In genomic region chr3:48279926-48280325, GRCh38 we compare ENCODE assay signal across 26 cellular contexts. TPM values are rescaled to one million over a fixed set of nuclear protein-coding genes. Genes with fewer than 3 reads are reported as not detected.
"Had no signal": no experiment of that assay in that cellular context is flagged by ENCODE, and none has a peak within 500 bp of the region (broad histone marks: within the 10 kb centered on the region; RNA-seq: fewer than 3 reads in every experiment).

No MANE protein-coding gene starts in this region.

- H3K79me2 ChIP-seq: hepatocyte had no signal

- H3K4me3 ChIP-seq: coronary artery, gastroesophageal sphincter, hepatocyte, ovary, smooth muscle cell, suprapubic skin, thyroid gland had no signal

- H3K27ac Mint-ChIP-seq: endodermal cell, nephron progenitor cell, type B pancreatic cell had no signal

- ATAC-seq: left colon; right cardiac atrium; stimulated activated naive CD8-positive, alpha-beta T cell treated with anti-CD3 and anti-CD28 coated beads, Interleukin-15, Interleukin-2, amounts not matched to agents 100 U/mL and 50 U/mL, for 24 hours had no signal

- H2AFZ ChIP-seq: hepatocyte had no signal

- H3K4me3 Mint-ChIP-seq: endodermal cell, nephron progenitor cell, type B pancreatic cell had no signal

- DNase-seq: effector CD4-positive, alpha-beta T cell; endodermal cell; erythroblast; left colon; mesendoderm; naive B cell; nephron progenitor cell; ovary; right cardiac atrium; stimulated activated CD4-positive, alpha-beta T cell treated with anti-CD3 and anti-CD28 coated beads, Interleukin-2, amount 100 ng/mL, for 48 hours; stimulated activated naive CD8-positive, alpha-beta T cell treated with anti-CD3 and anti-CD28 coated beads, Interleukin-15, Interleukin-2, amounts not matched to agents 100 U/mL and 50 U/mL, for 24 hours; thyroid gland had no signal

- H3K27me3 Mint-ChIP-seq: naive B cell, type B pancreatic cell had no signal

- H3K4me2 ChIP-seq: hepatocyte, smooth muscle cell had no signal

- H3K36me3 Mint-ChIP-seq: type B pancreatic cell had no signal

- H3K36me3 ChIP-seq: gastroesophageal sphincter, ovary, suprapubic skin, thyroid gland had no signal

- H3K4me1 ChIP-seq: gastroesophageal sphincter, thyroid gland had no signal

- H3K27ac ChIP-seq: coronary artery, gastroesophageal sphincter, hepatocyte, ovary, suprapubic skin, thyroid gland had no signal

- H3K27me3 ChIP-seq: gastroesophageal sphincter, hepatocyte, ovary, suprapubic skin, thyroid gland had no signal

- H3K9me3 ChIP-seq: gastroesophageal sphincter, ovary, suprapubic skin, thyroid gland had no signal

RNA-seq across cellular contexts. Expression of gene SPINK8, which starts 53.5 kb away (rescaled TPM):
- total RNA-seq: chondrocyte, dermis microvascular lymphatic vessel endothelial cell, endodermal cell, endothelial cell of umbilical vein, fibroblast of villous mesenchyme, gastroesophageal sphincter, hepatocyte, kidney epithelial cell, left colon, liver, lung microvascular endothelial cell, ovary, posterior vena cava, right cardiac atrium, smooth muscle cell, suprapubic skin, thyroid gland had no signal
- polyA plus RNA-seq: endothelial cell of umbilical vein, hepatocyte, liver, ovary, right cardiac atrium, smooth muscle cell had no signal

RNA-seq across cellular contexts. Expression of gene CAMP, which starts 56.6 kb away (rescaled TPM):
- total RNA-seq: chondrocyte, dermis microvascular lymphatic vessel endothelial cell, endodermal cell, endothelial cell of umbilical vein, fibroblast of villous mesenchyme, gastroesophageal sphincter, hepatocyte, kidney epithelial cell, lung microvascular endothelial cell, posterior vena cava, smooth muscle cell, suprapubic skin had no signal
- polyA plus RNA-seq: endothelial cell of umbilical vein, hepatocyte, smooth muscle cell had no signal
